Comparison of ENCODE assay signal across 8 cellular contexts in genomic region chr9:115524467-115525059, GRCh38.
DNase-seq lines count a peak whose midpoint lies in the region; ATAC-seq, FAIRE-seq and TF ChIP-seq lines count a peak whose summit lies in the region.

No MANE protein-coding gene starts in this region.

- H3F3A ChIP-seq in GM23248 (ENCODE audit: insufficient read depth), result no peaks in the 10 kb centered on the region

- DNase-seq in D721Med (ENCODE audit: insufficient read length, low spot score) (no peak), GM23248 (peak; percentile 73), NCI-H2196 (lab: John Stamatoyannopoulos, UW; ENCODE audit: unreplicated experiment) (peak; percentile 72), astrocyte of the hippocampus (ENCODE audit: low read depth, low spot score) (peak; percentile 91), iPS-NIHi11 (ENCODE audit: low spot score) (peak; percentile 63)
- DNase-seq in stimulated activated naive CD8-positive, alpha-beta T cell treated with anti-CD3 and anti-CD28 coated beads, Interleukin-15, amount 100 ng/mL, for 72 hours, result peak; percentile 20 to 25

- no peak overlapping the region for H3K27ac Mint-ChIP-seq in stimulated activated naive CD8-positive, alpha-beta T cell treated with anti-CD3 and anti-CD28 coated beads, Interleukin-15, amount 100 ng/mL, for 72 hours

- no peak for FAIRE-seq in D721Med (lab: Jason Lieb, UNC)

- H3K9me2 ChIP-seq in GM23248 (ENCODE audit: insufficient read depth), result no peaks in the 10 kb centered on the region

- no peaks in the 10 kb centered on the region for H3K9me3 Mint-ChIP-seq in stimulated activated naive CD8-positive, alpha-beta T cell treated with anti-CD3 and anti-CD28 coated beads, Interleukin-15, amount 100 ng/mL, for 72 hours

- 3 to 5% methylated on average over 3 of the region's 3 CpGs for WGBS in GM23248 (ENCODE audit: low coverage in 1 of 2, low lambda C conversion rate in 2 of 2, missing lambda C conversion rate in 2 of 2), 2 experiments

- no peak overlapping the region for H3K9ac ChIP-seq in GM23248

- peak; percentile 69 for ATAC-seq in stimulated activated naive CD8-positive, alpha-beta T cell treated with anti-CD3 and anti-CD28 coated beads, Interleukin-15, amount 100 ng/mL, for 72 hours
- ATAC-seq in HG02571 (IDR thresholded peaks at IDR 0.05; ENCODE audit: unreplicated experiment), result no peak
- no peak for ATAC-seq in HG02870 (IDR thresholded peaks at IDR 0.05; ENCODE audit: unreplicated experiment)

- H3K27me3 ChIP-seq in GM23248 (replicated peaks; ENCODE audit: insufficient read depth), result no peaks in the 10 kb centered on the region

- in situ Hi-C loops in GM23248 (cut with MboI), result loop anchor here (10.0 kb wide), 1 partner anchor 320 kb away; no protein-coding TSS in a partner anchor

- no peak overlapping the region for H3K4me3 ChIP-seq in GM23248

- H2AFZ ChIP-seq in GM23248, result no peak overlapping the region

- H3K4me1 ChIP-seq in GM23248 (ENCODE audit: insufficient read depth), result peaks cover 20% of the 10 kb centered on the region

- H3K27ac ChIP-seq in GM23248, result no peak overlapping the region

- peak overlapping the region; percentile 13 for H3K4me2 ChIP-seq in GM23248 (ENCODE audit: unreplicated experiment)

- no peaks in the 10 kb centered on the region for H3K4me1 Mint-ChIP-seq in stimulated activated naive CD8-positive, alpha-beta T cell treated with anti-CD3 and anti-CD28 coated beads, Interleukin-15, amount 100 ng/mL, for 72 hours

- no peaks in the 10 kb centered on the region for H4K20me1 ChIP-seq in GM23248 (ENCODE audit: insufficient read depth)

- H3K79me2 ChIP-seq in GM23248 (ENCODE audit: insufficient read depth), result no peaks in the 10 kb centered on the region

- peak; percentile 67 for TF ChIP-seq CTCF in D721Med (IDR thresholded peaks at IDR 0.05; ENCODE audit: insufficient read depth, missing control alignments)

- H3K36me3 ChIP-seq in GM23248 (ENCODE audit: low read depth), result no peaks in the 10 kb centered on the region

- H3K9me3 ChIP-seq in GM23248 (ENCODE audit: low read depth), result no peaks in the 10 kb centered on the region

- H3K27me3 Mint-ChIP-seq in stimulated activated naive CD8-positive, alpha-beta T cell treated with anti-CD3 and anti-CD28 coated beads, Interleukin-15, amount 100 ng/mL, for 72 hours, result peaks cover 6% of the 10 kb centered on the region

- H3K4me3 Mint-ChIP-seq in stimulated activated naive CD8-positive, alpha-beta T cell treated with anti-CD3 and anti-CD28 coated beads, Interleukin-15, amount 100 ng/mL, for 72 hours, result no peak overlapping the region
